ENCODE assay signal across 21 cellular contexts in genomic region chr5:125481506-125482455, GRCh38.
A peak's percentile ranks its signal among the peaks of the same experiment; 100 is the strongest.
DNase-seq lines count a peak whose midpoint lies in the region; ATAC-seq, FAIRE-seq and TF ChIP-seq lines count a peak whose summit lies in the region.
"Had no signal": no experiment of that assay in that cellular context is flagged by ENCODE, and none has a peak within 500 bp of the region (broad histone marks: within the 10 kb centered on the region; RNA-seq: fewer than 3 reads in every experiment).

No MANE protein-coding gene starts in this region.

- H3K27ac ChIP-seq in WERI-Rb-1: peak overlapping the region; percentile 87
- no peak overlapping the region for H3K27ac ChIP-seq in keratinocyte (ENCODE audit: control insufficient read depth, insufficient read depth, low read length)
- peak overlapping the region; percentile 33 to 85 for H3K27ac ChIP-seq in uterus
- H3K27ac ChIP-seq: heart right ventricle, right atrium auricular region had no signal

- H3K27me3 ChIP-seq in WERI-Rb-1 (ENCODE audit: insufficient read depth, low read depth, severe bottlenecking) (no peaks in the 10 kb centered on the region), keratinocyte (ENCODE audit: control insufficient read depth, extremely low read depth, insufficient read depth, low read length) (no peaks in the 10 kb centered on the region), uterus (no peaks in the 10 kb centered on the region)
- H3K27me3 ChIP-seq: heart right ventricle, right atrium auricular region had no signal

- dilution Hi-C loops in keratinocyte (cut with MboI; ENCODE audit: extremely low pct_ligation_motif_present, low sequenced_read_pairs): no loop called here

- intact Hi-C loops in uterus (cut with DNase I; ENCODE audit: low total_unique reads): loop anchor here (10.0 kb wide), 1 partner anchor 1147 kb away; no protein-coding TSS in a partner anchor

- H3K27ac Mint-ChIP-seq in immature natural killer cell: no peak overlapping the region
- H3K27ac Mint-ChIP-seq: activated CD4-positive, alpha-beta T cell treated with anti-CD3 and anti-CD28 coated beads, Interleukin-2, amount 10 ng/mL, durations not matched to agents 24 days and 14 days; activated naive CD8-positive, alpha-beta T cell treated with anti-CD3 and anti-CD28 coated beads for 36 hours; naive thymus-derived CD4-positive, alpha-beta T cell had no signal

- H3K4me3 ChIP-seq in WERI-Rb-1 (ENCODE audit: low read depth, low read length) (peak overlapping the region; percentile 38), keratinocyte (ENCODE audit: control insufficient read depth in 2 of 3, extremely low read depth in 1 of 3, insufficient read depth in 2 of 3, low read depth in 1 of 3, low read length in 3 of 3) (no peak overlapping the region), uterus (no peak overlapping the region)
- H3K4me3 ChIP-seq: heart right ventricle, K562, right atrium auricular region had no signal

- H3K4me2 ChIP-seq in keratinocyte (ENCODE audit: control insufficient read depth, extremely low read depth, insufficient read depth, low read depth, low read length): no peak overlapping the region

- no peaks in the 10 kb centered on the region for H3K4me1 Mint-ChIP-seq in immature natural killer cell
- H3K4me1 Mint-ChIP-seq: activated CD4-positive, alpha-beta T cell treated with anti-CD3 and anti-CD28 coated beads, Interleukin-2, amount 10 ng/mL, durations not matched to agents 24 days and 14 days; activated naive CD8-positive, alpha-beta T cell treated with anti-CD3 and anti-CD28 coated beads for 36 hours; central memory CD8-positive, alpha-beta T cell; naive thymus-derived CD4-positive, alpha-beta T cell had no signal

- H3K36me3 ChIP-seq in WERI-Rb-1 (no peaks in the 10 kb centered on the region), keratinocyte (ENCODE audit: control insufficient read depth in 2 of 2, extremely low read depth in 1 of 2, insufficient read depth in 2 of 2, low read length in 2 of 2) (no peaks in the 10 kb centered on the region), uterus (no peaks in the 10 kb centered on the region)
- H3K36me3 ChIP-seq: heart right ventricle, right atrium auricular region had no signal

- no peak for ATAC-seq in GM18520 (IDR thresholded peaks at IDR 0.05; ENCODE audit: unreplicated experiment)
- ATAC-seq: heart right ventricle; K562; left cardiac atrium; naive thymus-derived CD4-positive, alpha-beta T cell; Right ventricle myocardium inferior had no signal

- TF ChIP-seq POLR2A in uterus (IDR thresholded peaks at IDR 0.05): no peak

- H3K36me3 Mint-ChIP-seq in immature natural killer cell: no peaks in the 10 kb centered on the region
- H3K36me3 Mint-ChIP-seq: activated naive CD8-positive, alpha-beta T cell treated with anti-CD3 and anti-CD28 coated beads for 36 hours; naive thymus-derived CD4-positive, alpha-beta T cell had no signal

- H3K9me3 Mint-ChIP-seq in immature natural killer cell: peaks cover 0 to 4% (median 0%) of the 10 kb centered on the region in 6 donors
- H3K9me3 Mint-ChIP-seq: activated naive CD8-positive, alpha-beta T cell treated with anti-CD3 and anti-CD28 coated beads for 36 hours had no signal

- H3K9me3 ChIP-seq in WERI-Rb-1 (ENCODE audit: severe bottlenecking) (no peaks in the 10 kb centered on the region), keratinocyte (ENCODE audit: control insufficient read depth, low read depth, low read length) (no peaks in the 10 kb centered on the region), uterus (no peaks in the 10 kb centered on the region)
- H3K9me3 ChIP-seq: heart right ventricle, right atrium auricular region had no signal

- H3K79me2 ChIP-seq in keratinocyte (ENCODE audit: control insufficient read depth, insufficient read depth, low read length): no peaks in the 10 kb centered on the region

- H3K4me1 ChIP-seq in keratinocyte (ENCODE audit: control insufficient read depth, extremely low read depth, insufficient read depth, low read length) (peaks cover 43% of the 10 kb centered on the region), uterus (peaks cover 5 to 13% of the 10 kb centered on the region in 2 donors)

- peak; percentile 59 for FAIRE-seq in keratinocyte (lab: Jason Lieb, UNC)
- FAIRE-seq: H1, K562 had no signal

- H3K27me3 Mint-ChIP-seq in immature natural killer cell (ENCODE audit: low read depth in 3 of 3): peaks cover 0 to 3% (median 1%) of the 10 kb centered on the region in 3 donors
- H3K27me3 Mint-ChIP-seq: activated CD4-positive, alpha-beta T cell treated with anti-CD3 and anti-CD28 coated beads, Interleukin-2, amount 10 ng/mL, durations not matched to agents 24 days and 14 days; activated naive CD8-positive, alpha-beta T cell treated with anti-CD3 and anti-CD28 coated beads for 36 hours; central memory CD8-positive, alpha-beta T cell; naive thymus-derived CD4-positive, alpha-beta T cell had no signal

- H3K4me3 Mint-ChIP-seq in immature natural killer cell: no peak overlapping the region
- H3K4me3 Mint-ChIP-seq: activated CD4-positive, alpha-beta T cell treated with anti-CD3 and anti-CD28 coated beads, Interleukin-2, amount 10 ng/mL, durations not matched to agents 24 days and 14 days; activated naive CD8-positive, alpha-beta T cell treated with anti-CD3 and anti-CD28 coated beads for 36 hours; central memory CD8-positive, alpha-beta T cell; naive thymus-derived CD4-positive, alpha-beta T cell had no signal

- peak overlapping the region; percentile 27 for H2AFZ ChIP-seq in keratinocyte (ENCODE audit: control insufficient read depth, low read length)

- H3K9me1 ChIP-seq in keratinocyte (ENCODE audit: control insufficient read depth, extremely low read depth, insufficient read depth, low read length): no peaks in the 10 kb centered on the region

- H4K20me1 ChIP-seq in keratinocyte (ENCODE audit: control insufficient read depth, extremely low read depth, insufficient read depth, low read length): no peaks in the 10 kb centered on the region

- peak; percentile 8 for DNase-seq in NCI-H2196 treated with DMSO at 0.1 percent for 48 hours (lab: John Stamatoyannopoulos, UW; ENCODE audit: unreplicated experiment)
- no peak for DNase-seq in NCI-H2196 (lab: John Stamatoyannopoulos, UW; ENCODE audit: unreplicated experiment)
- peak; percentile 82 for DNase-seq in WERI-Rb-1
- no peak for DNase-seq in keratinocyte (ENCODE audit: low read depth, low spot score)
- DNase-seq in uterus: no peak
- DNase-seq in immature natural killer cell: no peak
- DNase-seq in GM19240 (ENCODE audit: insufficient read length, low spot score): no peak
- DNase-seq: activated CD4-positive, alpha-beta T cell treated with anti-CD3 and anti-CD28 coated beads, Interleukin-2, amount 10 ng/mL, durations not matched to agents 24 days and 14 days; activated naive CD8-positive, alpha-beta T cell treated with anti-CD3 and anti-CD28 coated beads for 36 hours; activated T-cell treated with anti-CD3 and anti-CD28 coated beads, Interleukin-2, amount 50 U/mL, for 1 hour; heart right ventricle; left cardiac atrium; naive thymus-derived CD4-positive, alpha-beta T cell; NCI-H774; T-helper 9 cell had no signal

- TF ChIP-seq CTCF in WERI-Rb-1 (IDR thresholded peaks at IDR 0.05; ENCODE audit: low read depth, low read length) (no peak), keratinocyte (optimal IDR thresholded peaks at IDR 0.05 in 1 of 3, IDR thresholded peaks at IDR 0.05 in 1 of 3, conservative IDR thresholded peaks at IDR 0.05 in 1 of 3; ENCODE audit: extremely low read depth in 1 of 3, insufficient read depth in 2 of 3, low read length in 3 of 3) (no peak), uterus (IDR thresholded peaks at IDR 0.05) (no peak)

- no peak overlapping the region for H3K9ac ChIP-seq in keratinocyte (ENCODE audit: control insufficient read depth, extremely low read depth, insufficient read depth, low read length)

Comparison
In these comparisons a context has a peak if more than half of its experiments do, and no peak if none do; other contexts are left out.
1. DNase-seq: peak in NCI-H2196 treated with DMSO at 0.1 percent for 48 hours (single experiment) and WERI-Rb-1 (single experiment); none in NCI-H2196 (single experiment), keratinocyte (single experiment), uterus (0 of 2), immature natural killer cell (0 of 3) and GM19240 (single experiment).